Comparison of ENCODE assay signal across 9 cellular contexts in the genomic region with DNA sequence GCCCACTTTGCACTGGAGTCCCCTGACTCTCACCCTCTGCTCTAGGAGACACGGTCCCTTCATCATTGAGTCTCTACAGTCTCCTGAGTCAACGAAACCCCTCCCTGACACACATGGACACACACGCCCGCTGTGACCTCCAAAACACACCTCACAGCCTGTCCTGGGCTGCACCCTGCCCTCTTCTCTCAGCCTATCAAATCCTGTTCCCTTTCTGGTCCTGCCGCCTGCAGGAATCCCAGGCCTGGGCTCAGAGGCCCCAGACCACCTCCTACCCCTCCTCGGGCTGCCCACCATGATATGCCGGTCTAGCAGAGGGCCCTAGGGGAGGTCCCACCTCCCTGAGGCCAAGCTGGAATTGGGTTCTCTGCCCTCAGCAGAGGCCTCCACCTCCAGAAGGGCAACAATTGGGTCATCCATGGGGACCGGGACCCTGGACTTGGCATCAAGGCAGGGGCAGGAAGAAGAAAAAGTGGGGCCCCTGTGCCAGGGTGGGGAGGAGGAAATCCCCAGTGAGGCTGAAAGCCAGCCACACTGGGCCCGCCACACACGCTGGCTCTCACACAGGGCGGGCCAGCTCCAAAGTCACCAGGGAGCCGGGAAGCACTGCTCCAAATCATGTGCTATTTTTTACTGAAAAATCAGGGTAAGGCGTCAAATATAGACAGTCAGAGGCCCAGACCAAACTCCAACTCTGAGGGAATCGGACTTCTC. TPM values are rescaled to one million over a fixed set of nuclear protein-coding genes. Genes with fewer than 3 reads are reported as not detected.
DNase-seq lines count a peak whose midpoint lies in the region; TF ChIP-seq lines count a peak whose summit lies in the region.
"Had no signal": no experiment of that assay in that cellular context is flagged by ENCODE, and none has a peak within 500 bp of the region (broad histone marks: within the 10 kb centered on the region; RNA-seq: fewer than 3 reads in every experiment).

No MANE protein-coding gene starts in this region.

- no peak for TF ChIP-seq POLR2A in lower leg skin (IDR thresholded peaks at IDR 0.05)

- TF ChIP-seq RAD21 in neural cell (conservative IDR thresholded peaks at IDR 0.05) = no peak

- H3K27me3 ChIP-seq in BE2C = no peaks in the 10 kb centered on the region
- H3K27me3 ChIP-seq in MM.1S (replicated peaks; ENCODE audit: insufficient read depth, low read length) = no peaks in the 10 kb centered on the region
- no peaks in the 10 kb centered on the region for H3K27me3 ChIP-seq in effector memory CD4-positive, alpha-beta T cell (replicated peaks; ENCODE audit: control insufficient read depth, insufficient read depth, low read length, poor library complexity, severe bottlenecking)
- no peaks in the 10 kb centered on the region for H3K27me3 ChIP-seq in neural cell (ENCODE audit: insufficient read depth, low read depth, low read length)

- peak overlapping the region; percentile 92 for H3K4me2 ChIP-seq in MM.1S (ENCODE audit: low read depth, low read length)
- H3K4me2 ChIP-seq in neural cell (ENCODE audit: low read length) = peak overlapping the region; percentile 90

- H2AFZ ChIP-seq in MM.1S (ENCODE audit: low read length) (no peak overlapping the region), neural cell (ENCODE audit: low read depth, low read length) (no peak overlapping the region)

- H3K9me3 ChIP-seq in BE2C (no peaks in the 10 kb centered on the region), MM.1S (replicated peaks; ENCODE audit: insufficient read depth, low read length) (no peaks in the 10 kb centered on the region), neural cell (ENCODE audit: low read length) (no peaks in the 10 kb centered on the region)
- no peaks in the 10 kb centered on the region for H3K9me3 ChIP-seq in effector memory CD4-positive, alpha-beta T cell (ENCODE audit: control insufficient read depth, low read length)

- H3K4me1 ChIP-seq in BE2C (peaks cover under 1% of the 10 kb centered on the region), MM.1S (ENCODE audit: low read length) (peaks cover 6% of the 10 kb centered on the region)
- peaks cover 71% of the 10 kb centered on the region for H3K4me1 ChIP-seq in effector memory CD4-positive, alpha-beta T cell (ENCODE audit: control insufficient read depth, insufficient read depth, low read length, poor library complexity, severe bottlenecking)

- intact Hi-C loops in lower leg skin (cut with DNase I; ENCODE audit: low total_unique reads) = no loop called here

- no peak for DNase-seq in BE2C
- no peak for DNase-seq in MM.1S
- DNase-seq in effector memory CD4-positive, alpha-beta T cell = no peak
- DNase-seq in epidermal melanocyte (ENCODE audit: insufficient read length, low spot score) = no peak
- no peak for DNase-seq in lower leg skin (ENCODE audit: low spot score in 2 of 2)
- no peak for DNase-seq in GM13977 (ENCODE audit: low spot score)
- DNase-seq in middle frontal gyrus (ENCODE audit: extremely low spot score, low spot score) = no peak
- DNase-seq: SIG-M5 had no signal

- 21 to 23% methylated on average over 14 of the region's 14 CpGs for WGBS in lower leg skin, 2 donors

- peaks cover 84% of the 10 kb centered on the region for H3K79me2 ChIP-seq in MM.1S (ENCODE audit: low read length)
- peaks cover 43% of the 10 kb centered on the region for H3K79me2 ChIP-seq in neural cell (replicated peaks; ENCODE audit: insufficient read depth, low read length)

- peaks cover 7% of the 10 kb centered on the region for H3F3A ChIP-seq in MM.1S (ENCODE audit: insufficient read depth, low read length)
- no peaks in the 10 kb centered on the region for H3F3A ChIP-seq in neural cell (ENCODE audit: insufficient read depth, low read length, poor library complexity, severe bottlenecking)

- H3K36me3 ChIP-seq in BE2C (peaks cover 52% of the 10 kb centered on the region), MM.1S (replicated peaks; ENCODE audit: insufficient read depth, low read length) (no peaks in the 10 kb centered on the region), neural cell (ENCODE audit: insufficient read depth, low read length) (no peaks in the 10 kb centered on the region)
- H3K36me3 ChIP-seq in effector memory CD4-positive, alpha-beta T cell (ENCODE audit: control insufficient read depth, insufficient read depth, low read length) = peaks cover 26% of the 10 kb centered on the region

- no peak overlapping the region for H3K27ac ChIP-seq in MM.1S (ENCODE audit: low read length)
- H3K27ac ChIP-seq in effector memory CD4-positive, alpha-beta T cell (ENCODE audit: insufficient read depth, low read length, poor library complexity, severe bottlenecking) = peak overlapping the region; percentile 86
- H3K27ac ChIP-seq in neural cell (ENCODE audit: low read length) = no peak overlapping the region

- TF ChIP-seq CTCF in BE2C (IDR thresholded peaks at IDR 0.05; ENCODE audit: low read depth, low read length) = no peak
- TF ChIP-seq CTCF in MM.1S (IDR thresholded peaks at IDR 0.05; ENCODE audit: low read length) = no peak
- no peak for TF ChIP-seq CTCF in neural cell (IDR thresholded peaks at IDR 0.05; ENCODE audit: poor library complexity, severe bottlenecking)
- TF ChIP-seq CTCF in lower leg skin (IDR thresholded peaks at IDR 0.05) = no peak
- no peak for TF ChIP-seq CTCF in GM13977 (IDR thresholded peaks at IDR 0.05; ENCODE audit: extremely low read depth, insufficient read depth, missing control alignments)

- H3K4me3 ChIP-seq in BE2C (ENCODE audit: low read depth, low read length) (peak overlapping the region; percentile 92), MM.1S (ENCODE audit: low read length) (peak overlapping the region; percentile 78; the same call in 1 of the 2 replicates), neural cell (ENCODE audit: low read length) (peak overlapping the region; percentile 91), lower leg skin (ENCODE audit: low read depth, poor library complexity, severe bottlenecking) (no peak overlapping the region)
- H3K4me3 ChIP-seq in effector memory CD4-positive, alpha-beta T cell (ENCODE audit: insufficient read depth, low read depth, low read length, poor library complexity, severe bottlenecking) = peak overlapping the region; percentile 86

- in situ Hi-C loops in GM13977 (cut with MboI; ENCODE audit: low pct_unique_long_range_greater_than_20kb, low sequenced_read_pairs, unreplicated experiment) = no loop called here

- no peaks in the 10 kb centered on the region for H4K20me1 ChIP-seq in MM.1S (ENCODE audit: insufficient read depth, low read length)
- H4K20me1 ChIP-seq in neural cell (ENCODE audit: insufficient read depth) = peaks cover 40% of the 10 kb centered on the region

- no peak for TF ChIP-seq EP300 in neural cell (conservative IDR thresholded peaks at IDR 0.05; ENCODE audit: poor library complexity, severe bottlenecking)

- no peaks in the 10 kb centered on the region for H3K9me2 ChIP-seq in MM.1S (replicated peaks; ENCODE audit: insufficient read depth, low read length)
- H3K9me2 ChIP-seq in neural cell (ENCODE audit: insufficient read depth, low read length) = no peaks in the 10 kb centered on the region

- H3K9ac ChIP-seq in MM.1S (ENCODE audit: low read length) = no peak overlapping the region
- peak overlapping the region; percentile 94 for H3K9ac ChIP-seq in neural cell (ENCODE audit: low read length)

TF ChIP-seq in neural cell, 6 proteins besides CTCF, POLR2A, EP300 and RAD21 (continues in another document):
- no peak for TF ChIP-seq MXI1 (conservative IDR thresholded peaks at IDR 0.05; ENCODE audit: poor library complexity, severe bottlenecking)
- TF ChIP-seq EZH2 (IDR thresholded peaks at IDR 0.05; ENCODE audit: borderline replicate concordance, insufficient read depth, low read length, poor library complexity, severe bottlenecking) = no peak
- no peak for TF ChIP-seq POLR2AphosphoS5 (IDR thresholded peaks at IDR 0.05)

RNA-seq across cellular contexts. Expression of a gene that starts 3.4 kb away (rescaled TPM):
- 190 TPM for polyA plus RNA-seq in BE2C (2012; ENCODE audit: insufficient read depth, insufficient read length, low read depth)
- 29.2 and 30.5 TPM in 2 replicates for polyA plus RNA-seq in neural cell
- 56.8 and 70.1 TPM in 2 replicates for polyA minus RNA-seq in neural cell
- 10 to 100 TPM; 20.7 to 31.9 (median 29.5) TPM for total RNA-seq in lower leg skin

RNA-seq across cellular contexts. Expression of a gene that starts 17.1 kb away (rescaled TPM):
- polyA plus RNA-seq in BE2C (2012; ENCODE audit: insufficient read depth, insufficient read length, low read depth) = 4.1 TPM
- 105 and 128 TPM in 2 replicates for polyA plus RNA-seq in neural cell
- 77.2 and 83.0 TPM in 2 replicates for polyA minus RNA-seq in neural cell
- under 1 TPM in 1 of 4 donors, not detected in 3; 0.39 TPM for total RNA-seq in lower leg skin

RNA-seq across cellular contexts. Expression of a gene that starts 18.7 kb away (rescaled TPM):
- polyA plus RNA-seq in BE2C (2012; ENCODE audit: insufficient read depth, insufficient read length, low read depth) = 0.65 TPM
- polyA plus RNA-seq in neural cell = 0.43 TPM in 1 of 2 replicates, not detected in the other
- not detected in 2 replicates for polyA minus RNA-seq in neural cell
- 1 to 10 TPM; 1.0 to 9.9 (median 5.6) TPM for total RNA-seq in lower leg skin

RNA-seq across cellular contexts. Expression of a gene that starts 51.9 kb away (rescaled TPM):
- 38.8 TPM for polyA plus RNA-seq in BE2C (2012; ENCODE audit: insufficient read depth, insufficient read length, low read depth)
- polyA plus RNA-seq in neural cell = 36.2 and 41.7 TPM in 2 replicates
- 31.9 and 37.3 TPM in 2 replicates for polyA minus RNA-seq in neural cell
- total RNA-seq in lower leg skin = 10 to 100 TPM; 35.6 to 86.6 (median 57.0) TPM

RNA-seq across cellular contexts. Expression of a gene that starts 54.3 kb away (rescaled TPM):
- polyA plus RNA-seq in BE2C (2012; ENCODE audit: insufficient read depth, insufficient read length, low read depth) = 0.80 TPM
- polyA plus RNA-seq in neural cell = 0.14 TPM in 1 of 2 replicates, not detected in the other
- polyA minus RNA-seq in neural cell = 0.46 and 0.73 TPM in 2 replicates
- 10 to 100 TPM; 15.0 to 90.5 (median 25.8) TPM for total RNA-seq in lower leg skin
